Comparison of ENCODE assay signal across 8 cellular contexts in genomic region chr17:21283482-21284318, GRCh38. TPM values are rescaled to one million over a fixed set of nuclear protein-coding genes. Genes with fewer than 3 reads are reported as not detected.
A peak's percentile ranks its signal among the peaks of the same experiment; 100 is the strongest.
DNase-seq lines count a peak whose midpoint lies in the region; ATAC-seq, FAIRE-seq and TF ChIP-seq lines count a peak whose summit lies in the region.

No MANE protein-coding gene starts in this region.

- no peak for FAIRE-seq in pancreas (lab: Jason Lieb, UNC)

- H3K79me2 ChIP-seq in SU-DHL-6 (ENCODE audit: insufficient read depth, low read length) = peaks cover 36% of the 10 kb centered on the region

- H3K9ac ChIP-seq in SU-DHL-6 (ENCODE audit: low read length) = peak overlapping the region; percentile 35; the same call in 1 of the 2 replicates

- H3F3A ChIP-seq in SU-DHL-6 (ENCODE audit: insufficient read depth) = peaks cover 24% of the 10 kb centered on the region

- peak overlapping the region; percentile 65 for H2AFZ ChIP-seq in SU-DHL-6 (ENCODE audit: low read depth, low read length, severe bottlenecking)

- ATAC-seq in HG02870 (IDR thresholded peaks at IDR 0.05; ENCODE audit: unreplicated experiment) (peak; percentile 8), pancreas (peak; percentile 0 to 3 (median 0))

- H3K27me3 ChIP-seq in SU-DHL-6 (ENCODE audit: low read length) (no peaks in the 10 kb centered on the region), pancreas (no peaks in the 10 kb centered on the region)

- H3K9me2 ChIP-seq in SU-DHL-6 (replicated peaks; ENCODE audit: insufficient read depth, low read length) = no peaks in the 10 kb centered on the region

- intact Hi-C loops in pancreas (cut with DNase I) = loop anchor here in 1 of 3 donors (5.0 kb wide), 1 partner anchor 224 kb away; no protein-coding TSS in a partner anchor

- DNase-seq in activated CD4-positive, alpha-beta T cell treated with anti-CD3 and anti-CD28 coated beads for 48 hours = peak; percentile 66
- DNase-seq in activated CD4-positive, alpha-beta T cell treated with anti-CD3 and anti-CD28 coated beads for 1 hour = no peak
- DNase-seq in fibroblast of peridontal ligament (ENCODE audit: extremely low read depth) (peak; percentile 59), pancreas (peak in 5 of 6 donors; percentile 24 to 77 (median 73)), DMS153 treated with DMSO at 0.1 percent for 48 hours (lab: John Stamatoyannopoulos, UW; ENCODE audit: unreplicated experiment) (no peak), mucosa of gallbladder (ENCODE audit: low spot score) (no peak)

- TF ChIP-seq CTCF in SU-DHL-6 (IDR thresholded peaks at IDR 0.05; ENCODE audit: insufficient read depth, low read length, poor library complexity, severe bottlenecking) (no peak), pancreas (IDR thresholded peaks at IDR 0.05) (no peak)

- no peaks in the 10 kb centered on the region for H3K36me3 ChIP-seq in SU-DHL-6 (ENCODE audit: low read length)
- no peaks in the 10 kb centered on the region for H3K36me3 ChIP-seq in pancreas

- 14% methylated on average over 49 of the region's 49 CpGs for WGBS in pancreas, 2 donors

- H3K27ac ChIP-seq in SU-DHL-6 (ENCODE audit: low read depth, low read length) = no peak overlapping the region
- peak overlapping the region; percentile 35 to 80 (median 42) for H3K27ac ChIP-seq in pancreas

- H3K4me3 ChIP-seq in SU-DHL-6 (ENCODE audit: insufficient read depth, low read length, poor library complexity, severe bottlenecking) (peak overlapping the region; percentile 37), pancreas (peak overlapping the region; percentile 73 to 90 (median 84))

- H4K20me1 ChIP-seq in SU-DHL-6 (ENCODE audit: low read depth, low read length) = no peaks in the 10 kb centered on the region

- no peaks in the 10 kb centered on the region for H3K9me3 ChIP-seq in SU-DHL-6 (ENCODE audit: insufficient read depth, low read length)
- no peaks in the 10 kb centered on the region for H3K9me3 ChIP-seq in pancreas

- H3K4me2 ChIP-seq in SU-DHL-6 (ENCODE audit: low read depth, low read length, poor library complexity, severe bottlenecking) = peak overlapping the region; percentile 53

- peaks cover 20 to 23% (median 23%) of the 10 kb centered on the region in 3 donors for H3K4me1 ChIP-seq in pancreas

RNA-seq across cellular contexts. Expression of gene MAP2K3, which starts 0.8 kb away (rescaled TPM):
- total RNA-seq in pancreas (10 to 100 TPM; 16.4 to 25.0 (median 19.9) TPM), mucosa of gallbladder (74.0 TPM)
- polyA plus RNA-seq in pancreas = 10 to 100 TPM; 21.9 to 40.9 TPM

RNA-seq across cellular contexts. Expression of gene NATD1, which starts 30.5 kb away (rescaled TPM):
- total RNA-seq in pancreas (1 to 10 TPM; 3.1 to 8.3 (median 5.3) TPM), mucosa of gallbladder (20.6 TPM)
- 1 to 10 TPM; 2.3 TPM for polyA plus RNA-seq in pancreas

Comparison
In these comparisons a context has a peak if more than half of its experiments do, and no peak if none do; other contexts are left out.
1. DNase-seq: peak in activated CD4-positive, alpha-beta T cell treated with anti-CD3 and anti-CD28 coated beads for 48 hours (single experiment), fibroblast of peridontal ligament (single experiment) and pancreas (5 of 6); none in activated CD4-positive, alpha-beta T cell treated with anti-CD3 and anti-CD28 coated beads for 1 hour (single experiment), DMS153 treated with DMSO at 0.1 percent for 48 hours (single experiment) and mucosa of gallbladder (single experiment).